ENCODE assay signal across 16 cellular contexts in the genomic region with DNA sequence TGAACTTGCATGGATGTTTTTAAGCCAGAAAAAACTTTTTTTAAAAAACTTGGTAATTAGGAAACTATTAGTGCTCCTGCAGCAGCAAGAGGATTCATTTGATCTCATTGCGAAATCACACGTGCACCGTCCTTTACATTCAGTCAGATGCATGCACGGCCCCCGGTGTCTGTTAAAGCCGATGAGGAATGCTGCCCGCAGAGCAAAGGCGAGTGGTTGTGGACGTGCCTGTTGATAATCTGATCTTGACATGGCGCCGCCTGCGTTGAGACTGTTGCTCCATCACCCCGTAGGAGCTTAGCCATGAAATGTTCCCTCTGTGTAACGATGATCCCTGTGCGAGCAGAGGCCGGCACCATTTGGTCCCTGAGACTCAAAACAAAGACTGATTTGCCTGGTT.
DNase-seq lines count a peak whose midpoint lies in the region; ATAC-seq and TF ChIP-seq lines count a peak whose summit lies in the region.
"Had no signal": no experiment of that assay in that cellular context is flagged by ENCODE, and none has a peak within 500 bp of the region (broad histone marks: within the 10 kb centered on the region; RNA-seq: fewer than 3 reads in every experiment).

No MANE protein-coding gene starts in this region.

- H3K27ac ChIP-seq in right atrium auricular region (peak overlapping the region in 1 of 2 donors; percentile 56), upper lobe of right lung (no peak overlapping the region)
- H3K27ac ChIP-seq: PC-9 had no signal

- intact Hi-C loops in Right ventricle myocardium inferior (cut with DNase I) (no loop called here), cardiac septum (cut with DNase I) (no loop called here), sciatic nerve (cut with DNase I) (no loop called here), upper lobe of right lung (cut with DNase I) (no loop called here)

- H3K4me3 ChIP-seq in fibroblast of pulmonary artery (replicated peaks; ENCODE audit: low read depth, low read length) (no peak overlapping the region), right atrium auricular region (no peak overlapping the region), upper lobe of right lung (no peak overlapping the region)
- H3K4me3 ChIP-seq: PC-9 had no signal

- H3K4me1 ChIP-seq in right atrium auricular region (peaks cover 0 to 17% of the 10 kb centered on the region in 2 donors), upper lobe of right lung (no peaks in the 10 kb centered on the region)

- H3K27me3 ChIP-seq in right atrium auricular region, result no peaks in the 10 kb centered on the region
- H3K27me3 ChIP-seq in upper lobe of right lung, result no peaks in the 10 kb centered on the region

- DNase-seq in Right ventricle myocardium inferior (ENCODE audit: missing footprints) (no peak), cardiac septum (ENCODE audit: low spot score) (no peak), fibroblast of pulmonary artery (ENCODE audit: low read depth) (peak; percentile 29), right atrium auricular region (ENCODE audit: low spot score) (peak; percentile 65), sciatic nerve (ENCODE audit: low spot score) (peak; percentile 53), upper lobe of right lung (no peak), SW 1271 (lab: John Stamatoyannopoulos, UW) (no peak)
- DNase-seq in activated T-cell treated with anti-CD3 and anti-CD28 coated beads, Interleukin-2, amount 50 U/mL, for 48 hours, result no peak
- DNase-seq: 8988T, C1 segment of cervical spinal cord, KBM-7, NCI-H1048, NCI-H146, NCI-H2081 treated with DMSO at 0.1 percent for 48 hours, NCI-H345, PC-9 had no signal

- TF ChIP-seq CTCF in fibroblast of pulmonary artery (IDR thresholded peaks at IDR 0.05; ENCODE audit: low read length, missing control alignments), result no peak
- no peak for TF ChIP-seq CTCF in right atrium auricular region (IDR thresholded peaks at IDR 0.05)
- no peak for TF ChIP-seq CTCF in upper lobe of right lung (IDR thresholded peaks at IDR 0.05)

- H3K36me3 ChIP-seq in right atrium auricular region, result no peaks in the 10 kb centered on the region
- no peaks in the 10 kb centered on the region for H3K36me3 ChIP-seq in upper lobe of right lung

- H3K9me3 ChIP-seq in right atrium auricular region (peaks cover 5 to 11% of the 10 kb centered on the region in 2 donors), upper lobe of right lung (peaks cover 4% of the 10 kb centered on the region)

- ATAC-seq in Right ventricle myocardium inferior (peak; percentile 62), sciatic nerve (peak; percentile 67), upper lobe of right lung (no peak)

Comparison
In these comparisons a context has a peak if more than half of its experiments do, and no peak if none do; other contexts are left out.
1. DNase-seq: peak in fibroblast of pulmonary artery (single experiment), right atrium auricular region (single experiment) and sciatic nerve (single experiment); none in Right ventricle myocardium inferior (single experiment), cardiac septum (single experiment), upper lobe of right lung (single experiment), activated T-cell treated with anti-CD3 and anti-CD28 coated beads, Interleukin-2, amount 50 U/mL, for 48 hours (0 of 2) and SW 1271 (0 of 2).